8 cellular contexts compared by ENCODE assay signal in the genomic region with DNA sequence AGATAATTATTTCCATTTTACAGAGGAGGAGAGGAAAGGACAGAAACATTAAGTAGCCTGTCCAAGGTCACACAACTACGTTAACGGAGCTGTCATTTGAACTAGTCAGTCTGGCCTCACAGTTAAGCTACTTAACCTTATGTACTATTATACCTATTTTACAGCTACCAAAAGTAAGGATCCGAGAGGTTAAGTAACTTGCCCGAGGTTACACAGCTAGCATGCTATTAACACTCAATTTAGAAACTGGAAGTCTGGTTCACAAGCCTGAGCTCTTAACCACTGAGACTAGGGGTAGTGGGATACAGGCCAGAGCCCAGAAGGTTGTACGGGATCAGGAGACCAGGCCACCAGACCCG. TPM values are rescaled to one million over a fixed set of nuclear protein-coding genes. Genes with fewer than 3 reads are reported as not detected.
A peak's percentile ranks its signal among the peaks of the same experiment; 100 is the strongest.
DNase-seq lines count a peak whose midpoint lies in the region; ATAC-seq and TF ChIP-seq lines count a peak whose summit lies in the region.

No MANE protein-coding gene starts in this region.

- no peak for ATAC-seq in HG02763 (IDR thresholded peaks at IDR 0.05; ENCODE audit: unreplicated experiment)

- 46% methylated on average over 6 of the region's 6 CpGs for WGBS in HUES64

- H3K4me3 ChIP-seq in HUES64 (ENCODE audit: low read length): peak overlapping the region; percentile 74
- peak overlapping the region; percentile 90 to 95 for H3K4me3 ChIP-seq in cardiac fibroblast (replicated peaks in 1 of 2; ENCODE audit: low read depth in 2 of 2, low read length in 2 of 2)
- peak overlapping the region; percentile 80 to 98 for H3K4me3 ChIP-seq in muscle layer of colon (ENCODE audit: low read depth in 1 of 2, low read length in 2 of 2)

- no peak for DNase-seq in cardiac fibroblast (ENCODE audit: low read depth in 2 of 2)
- no peak for DNase-seq in NCI-H2196 (lab: John Stamatoyannopoulos, UW; ENCODE audit: unreplicated experiment)
- DNase-seq in NCI-H1417 (lab: John Stamatoyannopoulos, UW): no peak
- DNase-seq in islet precursor cell: no peak

- H3K9ac ChIP-seq in HUES64 (ENCODE audit: low read depth, low read length) (peak overlapping the region; percentile 81), muscle layer of colon (ENCODE audit: low read length) (peak overlapping the region; percentile 82)

- H3K9me3 ChIP-seq in HUES64 (ENCODE audit: insufficient read depth, low read depth, low read length) (no peaks in the 10 kb centered on the region), muscle layer of colon (ENCODE audit: low read length) (no peaks in the 10 kb centered on the region)

- H3K27me3 ChIP-seq in HUES64 (ENCODE audit: insufficient read depth, low read length) (no peaks in the 10 kb centered on the region), muscle layer of colon (ENCODE audit: control insufficient read depth in 1 of 2, insufficient read depth in 2 of 2, low read length in 2 of 2) (no peaks in the 10 kb centered on the region)

- H3K27ac ChIP-seq in 22Rv1 (peak overlapping the region; percentile 88), HUES64 (ENCODE audit: low read depth, low read length) (peak overlapping the region; percentile 73; the same call in 1 of the 2 replicates), muscle layer of colon (ENCODE audit: low read depth, low read length) (peak overlapping the region; percentile 89)

- H3K36me3 ChIP-seq in HUES64 (ENCODE audit: insufficient read depth, low read length): peaks cover 12% of the 10 kb centered on the region; the same call in 1 of the 2 replicates
- H3K36me3 ChIP-seq in muscle layer of colon (ENCODE audit: insufficient read depth, low read length): peaks cover 18% of the 10 kb centered on the region

- H3K4me1 ChIP-seq in HUES64 (ENCODE audit: insufficient read depth, low read length) (peaks cover 5% of the 10 kb centered on the region; the same call in 1 of the 2 replicates), muscle layer of colon (ENCODE audit: insufficient read depth, low read length) (peaks cover 37% of the 10 kb centered on the region)

- TF ChIP-seq CTCF in 22Rv1 (IDR thresholded peaks at IDR 0.05) (no peak), cardiac fibroblast (IDR thresholded peaks at IDR 0.05; ENCODE audit: low read depth, low read length) (no peak)

RNA-seq across cellular contexts. Expression of a gene that starts 0.5 kb away (rescaled TPM):
- polyA plus RNA-seq in HUES64 (2013, experiment 1 of 2): 3.2 TPM
- polyA plus RNA-seq in HUES64 (2013, experiment 2 of 2): 5.6 TPM

RNA-seq across cellular contexts. Expression of a gene that starts 0.5 kb away (rescaled TPM):
- 18.8 TPM for polyA plus RNA-seq in HUES64 (2013, experiment 1 of 2)
- 19.5 TPM for polyA plus RNA-seq in HUES64 (2013, experiment 2 of 2)

RNA-seq across cellular contexts. Expression of a gene that starts 8.3 kb away (rescaled TPM):
- not detected for polyA plus RNA-seq in HUES64 (2013, experiment 1 of 2)
- 0.19 TPM for polyA plus RNA-seq in HUES64 (2013, experiment 2 of 2)

RNA-seq across cellular contexts. Expression of a gene that starts 8.9 kb away (rescaled TPM):
- 27.3 TPM for polyA plus RNA-seq in HUES64 (2013, experiment 1 of 2)
- 32.2 TPM for polyA plus RNA-seq in HUES64 (2013, experiment 2 of 2)

RNA-seq across cellular contexts. Expression of a gene that starts 15.2 kb away (rescaled TPM):
- polyA plus RNA-seq in HUES64 (2013, experiment 1 of 2): 17.8 TPM
- polyA plus RNA-seq in HUES64 (2013, experiment 2 of 2): 18.8 TPM
